ENCODE assay signal across 16 cellular contexts in the genomic region with DNA sequence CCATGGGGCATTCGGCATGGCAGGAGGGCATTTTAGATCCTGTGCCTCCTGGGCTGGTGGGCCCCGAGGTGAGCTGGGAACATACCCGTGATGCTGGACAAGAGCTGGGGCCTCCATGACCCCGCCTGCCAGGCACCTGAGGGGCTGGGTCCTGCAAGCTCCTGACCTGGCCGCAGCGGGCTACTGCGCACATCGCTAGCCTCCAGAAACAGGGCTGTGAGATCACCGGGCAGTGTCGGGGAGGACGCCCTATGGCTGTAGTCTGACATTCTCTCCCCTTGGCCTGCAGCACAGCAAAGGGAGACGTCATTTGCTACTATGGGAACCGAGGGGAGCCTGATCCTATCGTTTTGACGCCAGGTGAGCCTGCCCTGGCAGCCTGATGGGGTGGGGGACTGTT. TPM values are rescaled to one million over a fixed set of nuclear protein-coding genes. Genes with fewer than 3 reads are reported as not detected.
DNase-seq lines count a peak whose midpoint lies in the region; TF ChIP-seq lines count a peak whose summit lies in the region.
"Had no signal": no experiment of that assay in that cellular context is flagged by ENCODE, and none has a peak within 500 bp of the region (broad histone marks: within the 10 kb centered on the region; RNA-seq: fewer than 3 reads in every experiment).

No MANE protein-coding gene starts in this region.

- POLR2A ChIA-PET in RWPE1 (lab: Yijun Ruan, JAX; ENCODE audit: low non-redundant PET): no interaction called here

- H3K4me1 ChIP-seq in BLaER1: peaks cover 78% of the 10 kb centered on the region
- H3K4me1 ChIP-seq in BLaER1 treated with 17β-estradiol and CSF1 and Interleukin-3, amounts not matched to agents 10 nM and 100 nM: peaks cover 23 to 68% (median 55%) of the 10 kb centered on the region in 10 experiments
- H3K4me1 ChIP-seq in osteoblast (ENCODE audit: insufficient read depth, low read length): no peaks in the 10 kb centered on the region

- H3K36me3 ChIP-seq in BLaER1 (peaks cover 67% of the 10 kb centered on the region), osteoblast (ENCODE audit: insufficient read depth, low read length) (peaks cover 28% of the 10 kb centered on the region)
- peaks cover 17 to 99% (median 82%) of the 10 kb centered on the region in 11 experiments for H3K36me3 ChIP-seq in BLaER1 treated with 17β-estradiol and CSF1 and Interleukin-3, amounts not matched to agents 10 nM and 100 nM

- no peak overlapping the region for H3K4me3 ChIP-seq in BLaER1
- no peak overlapping the region for H3K4me3 ChIP-seq in BLaER1 treated with 17β-estradiol and CSF1 and Interleukin-3, amounts not matched to agents 10 nM and 100 nM
- no peak overlapping the region for H3K4me3 ChIP-seq in osteoblast (ENCODE audit: insufficient read depth, low read length)
- H3K4me3 ChIP-seq: GM12878, GM23338 had no signal

- H3K9me3 ChIP-seq in BLaER1 (no peaks in the 10 kb centered on the region), osteoblast (ENCODE audit: low read depth, low read length) (no peaks in the 10 kb centered on the region)
- no peaks in the 10 kb centered on the region for H3K9me3 ChIP-seq in BLaER1 treated with 17β-estradiol and CSF1 and Interleukin-3, amounts not matched to agents 10 nM and 100 nM (replicated peaks in 1 of 11)

- DNase-seq in iPS-NIHi11 (ENCODE audit: low spot score): peak; percentile 3
- peak; percentile 69 for DNase-seq in osteoblast (ENCODE audit: insufficient read length, low spot score, missing footprints)
- no peak for DNase-seq in NCI-H146 treated with DMSO at 0.1 percent for 48 hours (lab: John Stamatoyannopoulos, UW; ENCODE audit: unreplicated experiment)
- no peak for DNase-seq in NCI-H146 (lab: John Stamatoyannopoulos, UW)
- no peak for DNase-seq in RWPE1 (ENCODE audit: low spot score)
- DNase-seq: CD4-positive, alpha-beta T cell; CD8-positive, alpha-beta memory T cell; DMS 273 treated with DMSO at 0.1 percent for 48 hours; DMS79; EL; GDM1; H9 had no signal

- no peaks in the 10 kb centered on the region for H4K20me1 ChIP-seq in BLaER1
- peaks cover 0 to 98% (median 0%) of the 10 kb centered on the region in 11 experiments; a peak in 9 of 22 replicates for H4K20me1 ChIP-seq in BLaER1 treated with 17β-estradiol and CSF1 and Interleukin-3, amounts not matched to agents 10 nM and 100 nM
- peaks cover 6% of the 10 kb centered on the region for H4K20me1 ChIP-seq in osteoblast (ENCODE audit: insufficient read depth, low read length)

- H3K27me3 ChIP-seq in BLaER1: no peaks in the 10 kb centered on the region
- no peaks in the 10 kb centered on the region for H3K27me3 ChIP-seq in BLaER1 treated with 17β-estradiol and CSF1 and Interleukin-3, amounts not matched to agents 10 nM and 100 nM
- no peaks in the 10 kb centered on the region for H3K27me3 ChIP-seq in osteoblast (ENCODE audit: insufficient read depth, low read length)

- H3K9ac ChIP-seq in BLaER1: peak overlapping the region; percentile 44
- H3K9ac ChIP-seq in BLaER1 treated with 17β-estradiol and CSF1 and Interleukin-3, amounts not matched to agents 10 nM and 100 nM: peak overlapping the region in 4 of 11 experiments; percentile 21 to 51 (median 30); a peak in 5 of 22 replicates

- CTCF ChIA-PET in RWPE1 (lab: Yijun Ruan, JAX): no interaction called here

- H2AFZ ChIP-seq in osteoblast (ENCODE audit: low read length): no peak overlapping the region
- H2AFZ ChIP-seq: GM23338 had no signal

- H3K27ac ChIP-seq in BLaER1 (peak overlapping the region; percentile 90), osteoblast (ENCODE audit: low read depth, low read length) (no peak overlapping the region), RWPE1 (no peak overlapping the region)
- H3K27ac ChIP-seq in BLaER1 treated with 17β-estradiol and CSF1 and Interleukin-3, amounts not matched to agents 10 nM and 100 nM: peak overlapping the region in 3 of 11 experiments; percentile 23 to 44 (median 37); a peak in 3 of 22 replicates

- H3K4me2 ChIP-seq in BLaER1 (peak overlapping the region; percentile 97), osteoblast (ENCODE audit: insufficient read depth, low read length) (no peak overlapping the region)
- peak overlapping the region in 9 of 11 experiments; percentile 48 to 96 (median 92); a peak in 18 of 22 replicates for H3K4me2 ChIP-seq in BLaER1 treated with 17β-estradiol and CSF1 and Interleukin-3, amounts not matched to agents 10 nM and 100 nM
- H3K4me2 ChIP-seq: GM23338 had no signal

- no peak for TF ChIP-seq CTCF in osteoblast (IDR thresholded peaks at IDR 0.05; ENCODE audit: extremely low read depth, low read depth, low read length)
- no peak for TF ChIP-seq CTCF in RWPE1 (conservative IDR thresholded peaks at IDR 0.05; ENCODE audit: low read depth)

- H3K79me2 ChIP-seq in osteoblast (ENCODE audit: insufficient read depth, low read length): no peaks in the 10 kb centered on the region

RNA-seq across cellular contexts. Expression of gene DGCR8, which starts 24.4 kb away (rescaled TPM):
- total RNA-seq in osteoblast: 25.9 and 44.2 TPM in 2 replicates

RNA-seq across cellular contexts. Expression of gene TANGO2, which starts 34.7 kb away (rescaled TPM):
- 41.8 and 43.8 TPM in 2 replicates for total RNA-seq in osteoblast

RNA-seq across cellular contexts. Expression of gene ARVCF, which starts 39.0 kb away (rescaled TPM):
- 19.7 and 27.1 TPM in 2 replicates for total RNA-seq in osteoblast

Comparison
In these comparisons a context has a peak if more than half of its experiments do, and no peak if none do; other contexts are left out.
1. DNase-seq: peak in iPS-NIHi11 (single experiment) and osteoblast (single experiment); none in NCI-H146 treated with DMSO at 0.1 percent for 48 hours (single experiment), NCI-H146 (single experiment) and RWPE1 (single experiment).